ENCODE assay signal across 19 cellular contexts in genomic region chr1:161048949-161049722, GRCh38. TPM values are rescaled to one million over a fixed set of nuclear protein-coding genes. Genes with fewer than 3 reads are reported as not detected.
DNase-seq lines count a peak whose midpoint lies in the region; ATAC-seq and TF ChIP-seq lines count a peak whose summit lies in the region.
"Had no signal": no experiment of that assay in that cellular context is flagged by ENCODE, and none has a peak within 500 bp of the region (broad histone marks: within the 10 kb centered on the region; RNA-seq: fewer than 3 reads in every experiment).

No MANE protein-coding gene starts in this region.

- no peaks in the 10 kb centered on the region for H3K27me3 Mint-ChIP-seq in activated naive CD4-positive, alpha-beta T cell treated with anti-CD3 and anti-CD28 coated beads, Interleukin-2, amount 10 ng/mL, durations not matched to agents 7 days and 5 days
- H3K27me3 Mint-ChIP-seq in activated CD4-positive, alpha-beta memory T cell treated with anti-CD3 and anti-CD28 coated beads, Interleukin-2, amount 10 ng/mL, durations not matched to agents 7 days and 5 days = no peaks in the 10 kb centered on the region
- peaks cover 7 to 16% (median 10%) of the 10 kb centered on the region in 3 donors for H3K27me3 Mint-ChIP-seq in immature natural killer cell (ENCODE audit: low read depth in 3 of 3)

- peaks cover 6% of the 10 kb centered on the region for H3K36me3 ChIP-seq in upper lobe of right lung
- H3K36me3 ChIP-seq in psoas muscle (ENCODE audit: insufficient read depth in 1 of 2, low read depth in 1 of 2) = no peaks in the 10 kb centered on the region
- no peaks in the 10 kb centered on the region for H3K36me3 ChIP-seq in GM23248 (ENCODE audit: low read depth)
- H3K36me3 ChIP-seq: gastrocnemius medialis, left ventricle myocardium inferior, uterus had no signal

- peaks cover 34% of the 10 kb centered on the region for H3K4me1 Mint-ChIP-seq in activated naive CD4-positive, alpha-beta T cell treated with anti-CD3 and anti-CD28 coated beads, Interleukin-2, amount 10 ng/mL, durations not matched to agents 7 days and 5 days
- H3K4me1 Mint-ChIP-seq in activated CD4-positive, alpha-beta memory T cell treated with anti-CD3 and anti-CD28 coated beads, Interleukin-2, amount 10 ng/mL, durations not matched to agents 7 days and 5 days = peaks cover 47% of the 10 kb centered on the region
- peaks cover 48 to 58% of the 10 kb centered on the region in 2 donors for H3K4me1 Mint-ChIP-seq in immature natural killer cell

- H3F3A ChIP-seq in GM23248 (ENCODE audit: insufficient read depth) = peaks cover 16% of the 10 kb centered on the region; the same call in 1 of the 2 replicates

- H3K27ac ChIP-seq in upper lobe of right lung (no peak overlapping the region), psoas muscle (no peak overlapping the region), GM23248 (no peak overlapping the region)
- H3K27ac ChIP-seq: gastrocnemius medialis, left ventricle myocardium inferior, uterus had no signal

- no peaks in the 10 kb centered on the region for H3K9me3 ChIP-seq in upper lobe of right lung
- H3K9me3 ChIP-seq in psoas muscle = no peaks in the 10 kb centered on the region
- no peaks in the 10 kb centered on the region for H3K9me3 ChIP-seq in GM23248 (ENCODE audit: low read depth)
- H3K9me3 ChIP-seq: gastrocnemius medialis, left ventricle myocardium inferior, uterus had no signal

- H2AFZ ChIP-seq in GM23248 = no peak overlapping the region

- ATAC-seq in upper lobe of right lung = no peak
- no peak for ATAC-seq in HG03025 (IDR thresholded peaks at IDR 0.05; ENCODE audit: low FRiP score, unreplicated experiment)
- no peak for ATAC-seq in psoas muscle
- ATAC-seq: gastrocnemius medialis, WTC11 had no signal

- in situ Hi-C loops in GM23248 (cut with MboI) = loop anchor here (5.0 kb wide), 1 partner anchor 48 kb away; the partner anchor contains the start of gene KLHDC9

- POLR2A ChIA-PET in activated CD4-positive, alpha-beta memory T cell treated with anti-CD3 and anti-CD28 coated beads, Interleukin-2, amount 10 ng/mL, durations not matched to agents 7 days and 5 days (lab: Charles Lee) = interaction anchor here (0.7 to 10.1 kb wide), 4 partner anchors 11 to 104 kb away, joined by 3 to 293 read pairs (median 4); partner anchors contain the start of genes ARHGAP30 and UFC1

- CTCF ChIA-PET in activated naive CD4-positive, alpha-beta T cell treated with anti-CD3 and anti-CD28 coated beads, Interleukin-2, amount 10 ng/mL, durations not matched to agents 7 days and 5 days (lab: Charles Lee) = no interaction called here
- CTCF ChIA-PET in activated CD4-positive, alpha-beta memory T cell treated with anti-CD3 and anti-CD28 coated beads, Interleukin-2, amount 10 ng/mL, durations not matched to agents 7 days and 5 days (lab: Charles Lee) = interaction anchor here (0.5 kb wide), 1 partner anchor 281 kb away, joined by 3 read pairs; no protein-coding TSS in a partner anchor

- peak overlapping the region; percentile 70 for H3K27ac Mint-ChIP-seq in activated naive CD4-positive, alpha-beta T cell treated with anti-CD3 and anti-CD28 coated beads, Interleukin-2, amount 10 ng/mL, durations not matched to agents 7 days and 5 days
- H3K27ac Mint-ChIP-seq in activated CD4-positive, alpha-beta memory T cell treated with anti-CD3 and anti-CD28 coated beads, Interleukin-2, amount 10 ng/mL, durations not matched to agents 7 days and 5 days = peak overlapping the region; percentile 45
- H3K27ac Mint-ChIP-seq in immature natural killer cell = peak overlapping the region; percentile 73 to 88 (median 86)
- H3K27ac Mint-ChIP-seq: WTC11 had no signal

- H3K9ac ChIP-seq in GM23248 = no peak overlapping the region

- intact Hi-C loops in upper lobe of right lung (cut with DNase I) (no loop called here), psoas muscle (cut with DNase I) (loop anchor here (5.0 kb wide), 2 partner anchors 83 to 103 kb away; partner anchors contain the start of genes DEDD (in 1 of the 2) and UFC1 (in 1 of the 2))

- no peaks in the 10 kb centered on the region for H3K9me3 Mint-ChIP-seq in activated naive CD4-positive, alpha-beta T cell treated with anti-CD3 and anti-CD28 coated beads, Interleukin-2, amount 10 ng/mL, durations not matched to agents 7 days and 5 days
- no peaks in the 10 kb centered on the region for H3K9me3 Mint-ChIP-seq in activated CD4-positive, alpha-beta memory T cell treated with anti-CD3 and anti-CD28 coated beads, Interleukin-2, amount 10 ng/mL, durations not matched to agents 7 days and 5 days
- H3K9me3 Mint-ChIP-seq in immature natural killer cell = no peaks in the 10 kb centered on the region

- DNase-seq in activated naive CD4-positive, alpha-beta T cell treated with anti-CD3 and anti-CD28 coated beads, Interleukin-2, amount 10 ng/mL, durations not matched to agents 7 days and 5 days = no peak
- DNase-seq in activated naive CD4-positive, alpha-beta T cell treated with anti-CD3 and anti-CD28 coated beads, Interleukin-2, amount 50 U/mL, for 16 hours = no peak
- DNase-seq in activated CD4-positive, alpha-beta memory T cell treated with anti-CD3 and anti-CD28 coated beads, Interleukin-2, amount 10 ng/mL, durations not matched to agents 7 days and 5 days = no peak
- DNase-seq in immature natural killer cell (no peak), upper lobe of right lung (peak; percentile 51), psoas muscle (no peak), GM23248 (no peak)
- DNase-seq: activated T-cell treated with anti-CD3 and anti-CD28 coated beads for 4 hours; COR-L47; gastrocnemius medialis; left ventricle myocardium inferior; NCI-H1436 treated with DMSO at 0.1 percent for 48 hours; NCI-H2227 treated with DMSO at 0.1 percent for 48 hours; RPMI8226; stimulated activated CD4-positive, alpha-beta T cell treated with anti-CD3 and anti-CD28 coated beads, Interleukin-12 subunit alpha, Interleukin-12 subunit beta, amount 100 ng/mL, for 4 hours; uterus had no signal

- H3K4me3 ChIP-seq in upper lobe of right lung (no peak overlapping the region), psoas muscle (no peak overlapping the region), GM23248 (no peak overlapping the region)
- H3K4me3 ChIP-seq: gastrocnemius medialis, left ventricle myocardium inferior, uterus had no signal

- peaks cover 10% of the 10 kb centered on the region for H3K79me2 ChIP-seq in GM23248 (ENCODE audit: insufficient read depth)

- H3K27me3 ChIP-seq in upper lobe of right lung = no peaks in the 10 kb centered on the region
- H3K27me3 ChIP-seq in psoas muscle (ENCODE audit: insufficient read depth in 3 of 3, low read length in 2 of 3) = peaks cover 0 to 5% (median 3%) of the 10 kb centered on the region in 3 donors
- H3K27me3 ChIP-seq in GM23248 (replicated peaks; ENCODE audit: insufficient read depth) = no peaks in the 10 kb centered on the region
- H3K27me3 ChIP-seq: uterus had no signal

- H3K4me3 Mint-ChIP-seq in activated naive CD4-positive, alpha-beta T cell treated with anti-CD3 and anti-CD28 coated beads, Interleukin-2, amount 10 ng/mL, durations not matched to agents 7 days and 5 days = peak overlapping the region; percentile 4
- H3K4me3 Mint-ChIP-seq in activated CD4-positive, alpha-beta memory T cell treated with anti-CD3 and anti-CD28 coated beads, Interleukin-2, amount 10 ng/mL, durations not matched to agents 7 days and 5 days = no peak overlapping the region
- H3K4me3 Mint-ChIP-seq in immature natural killer cell = no peak overlapping the region
- H3K4me3 Mint-ChIP-seq: WTC11 had no signal

- WGBS in psoas muscle, 3 donors = 86 to 92% (median 91%) methylated on average over 5 of the region's 5 CpGs
- 89% methylated on average over 5 of the region's 5 CpGs for WGBS in GM23248 (ENCODE audit: low coverage in 1 of 2, low lambda C conversion rate in 2 of 2, missing lambda C conversion rate in 2 of 2), 2 experiments

- H3K4me1 ChIP-seq in upper lobe of right lung (peaks cover 4% of the 10 kb centered on the region), psoas muscle (peaks cover 7% of the 10 kb centered on the region), GM23248 (ENCODE audit: insufficient read depth) (peaks cover 9% of the 10 kb centered on the region)

- H3K4me2 ChIP-seq in GM23248 (ENCODE audit: unreplicated experiment) = no peak overlapping the region

- H3K9me2 ChIP-seq in GM23248 (ENCODE audit: insufficient read depth) = no peaks in the 10 kb centered on the region

- peaks cover 81% of the 10 kb centered on the region for H3K36me3 Mint-ChIP-seq in activated naive CD4-positive, alpha-beta T cell treated with anti-CD3 and anti-CD28 coated beads, Interleukin-2, amount 10 ng/mL, durations not matched to agents 7 days and 5 days
- H3K36me3 Mint-ChIP-seq in activated CD4-positive, alpha-beta memory T cell treated with anti-CD3 and anti-CD28 coated beads, Interleukin-2, amount 10 ng/mL, durations not matched to agents 7 days and 5 days (ENCODE audit: low read depth) = peaks cover 88% of the 10 kb centered on the region
- peaks cover 20 to 49% (median 21%) of the 10 kb centered on the region in 3 donors for H3K36me3 Mint-ChIP-seq in immature natural killer cell

- TF ChIP-seq CTCF in upper lobe of right lung (IDR thresholded peaks at IDR 0.05) = no peak
- no peak for TF ChIP-seq CTCF in psoas muscle (IDR thresholded peaks at IDR 0.05)

- H4K20me1 ChIP-seq in GM23248 (ENCODE audit: insufficient read depth) = no peaks in the 10 kb centered on the region

RNA-seq across cellular contexts. Expression of gene USF1, which starts 3.4 kb away (rescaled TPM):
- total RNA-seq in activated CD4-positive, alpha-beta memory T cell treated with anti-CD3 and anti-CD28 coated beads, Interleukin-2, amount 10 ng/mL, durations not matched to agents 7 days and 5 days = 10 to 100 TPM; 67.4 to 68.0 TPM
- polyA plus RNA-seq in immature natural killer cell (10 to 100 TPM in 1 of 3 donors, 1 to 10 TPM in 1, not detected in 1; 7.9 to 12.2 TPM), psoas muscle (10 to 100 TPM; 40.0 to 68.1 (median 58.8) TPM), GM23248 (2016; fragmentation: Nextera tagmentation; extraction: Ambion mirVana) (12.2 and 17.1 TPM in 2 replicates)
- total RNA-seq in upper lobe of right lung (67.6 TPM), psoas muscle (10 to 100 TPM; 29.8 to 50.6 (median 37.3) TPM)
- total RNA-seq in GM23248 (2014; rRNA removed; shearing (Covaris generic)) = 53.2 and 68.4 TPM in 2 replicates

RNA-seq across cellular contexts. Expression of gene TSTD1, which starts 10.4 kb away (rescaled TPM):
- total RNA-seq in activated CD4-positive, alpha-beta memory T cell treated with anti-CD3 and anti-CD28 coated beads, Interleukin-2, amount 10 ng/mL, durations not matched to agents 7 days and 5 days = 10 to 100 TPM; 56.1 to 63.8 TPM
- polyA plus RNA-seq in immature natural killer cell (100 to 1,000 TPM; 229 to 385 (median 349) TPM), psoas muscle (10 to 100 TPM in 2 of 3 donors, 1 to 10 TPM in 1; 9.3 to 20.5 (median 10.4) TPM), GM23248 (2016; fragmentation: Nextera tagmentation; extraction: Ambion mirVana) (not detected in 2 replicates)
- total RNA-seq in upper lobe of right lung (50.6 TPM), psoas muscle (10 to 100 TPM in 2 of 4 donors, 1 to 10 TPM in 2; 2.5 to 33.9 (median 8.2) TPM)
- not detected in 2 replicates for total RNA-seq in GM23248 (2014; rRNA removed; shearing (Covaris generic))

RNA-seq across cellular contexts. Expression of gene ARHGAP30, which starts 20.6 kb away (rescaled TPM):
- 100 to 1,000 TPM; 331 to 339 TPM for total RNA-seq in activated CD4-positive, alpha-beta memory T cell treated with anti-CD3 and anti-CD28 coated beads, Interleukin-2, amount 10 ng/mL, durations not matched to agents 7 days and 5 days
- 100 to 1,000 TPM in 2 of 3 donors, 10 to 100 TPM in 1; 98.0 to 265 (median 103) TPM for polyA plus RNA-seq in immature natural killer cell
- total RNA-seq in upper lobe of right lung = 38.0 TPM
- 1 to 10 TPM; 1.6 to 3.3 (median 1.8) TPM for total RNA-seq in psoas muscle
- polyA plus RNA-seq in psoas muscle = under 1 TPM; 0.44 to 0.73 (median 0.47) TPM
- not detected in 2 replicates for total RNA-seq in GM23248 (2014; rRNA removed; shearing (Covaris generic))
- polyA plus RNA-seq in GM23248 (2016; fragmentation: Nextera tagmentation; extraction: Ambion mirVana) = 0.21 and 0.29 TPM in 2 replicates

RNA-seq across cellular contexts. Expression of gene F11R, which starts 28.2 kb away (rescaled TPM):
- total RNA-seq in activated CD4-positive, alpha-beta memory T cell treated with anti-CD3 and anti-CD28 coated beads, Interleukin-2, amount 10 ng/mL, durations not matched to agents 7 days and 5 days = 10 to 100 TPM; 13.9 to 16.2 TPM
- polyA plus RNA-seq in immature natural killer cell = 10 to 100 TPM; 11.5 to 53.2 (median 27.7) TPM
- 167 TPM for total RNA-seq in upper lobe of right lung
- total RNA-seq in psoas muscle = 10 to 100 TPM in 1 of 4 donors, 1 to 10 TPM in 3; 5.1 to 13.8 (median 8.6) TPM
- polyA plus RNA-seq in psoas muscle = 1 to 10 TPM; 2.9 to 5.2 (median 3.6) TPM
- 0.76 and 1.5 TPM in 2 replicates for total RNA-seq in GM23248 (2014; rRNA removed; shearing (Covaris generic))
- 0.52 and 0.53 TPM in 2 replicates for polyA plus RNA-seq in GM23248 (2016; fragmentation: Nextera tagmentation; extraction: Ambion mirVana)

RNA-seq across cellular contexts. Expression of gene NECTIN4, which starts 40.2 kb away (rescaled TPM):
- not detected for total RNA-seq in activated CD4-positive, alpha-beta memory T cell treated with anti-CD3 and anti-CD28 coated beads, Interleukin-2, amount 10 ng/mL, durations not matched to agents 7 days and 5 days
- polyA plus RNA-seq in immature natural killer cell (not detected), psoas muscle (under 1 TPM in 2 of 3 donors, not detected in 1; 0.01 to 0.03 TPM), GM23248 (2016; fragmentation: Nextera tagmentation; extraction: Ambion mirVana) (0.40 and 0.54 TPM in 2 replicates)
- total RNA-seq in upper lobe of right lung (5.4 TPM), psoas muscle (not detected)
- total RNA-seq in GM23248 (2014; rRNA removed; shearing (Covaris generic)) = 0.54 TPM in 1 of 2 replicates, not detected in the other
- total RNA-seq: cerebellum, gastrocnemius medialis, left ventricle myocardium inferior had no signal
